ENCODE assay signal across 1 cellular context in genomic region chr19:18557474-18558201, GRCh38.
A peak's percentile ranks its signal among the peaks of the same experiment; 100 is the strongest.
TF ChIP-seq lines count a peak whose summit lies in the region.

A gene with protein sequence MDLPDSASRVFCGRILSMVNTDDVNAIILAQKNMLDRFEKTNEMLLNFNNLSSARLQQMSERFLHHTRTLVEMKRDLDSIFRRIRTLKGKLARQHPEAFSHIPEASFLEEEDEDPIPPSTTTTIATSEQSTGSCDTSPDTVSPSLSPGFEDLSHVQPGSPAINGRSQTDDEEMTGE (plus strand): TSS chr19:18557870. CDS start chr19:18562057, 4,187 bp downstream.

TF ChIP-seq in HepG2, 621 proteins besides CTCF, POLR2A, EP300 and RAD21 (continued from another document):
- TF ChIP-seq ZNF142 (CRISPR knock-in tag; IDR thresholded peaks at IDR 0.05) (no peak), ETV6 (CRISPR knock-in tag; conservative IDR thresholded peaks at IDR 0.05) (0 out of 2 replicates have a peak, but pooled peaks have one; percentile 37), MAFF (IDR thresholded peaks at IDR 0.05; ENCODE audit: low read depth, low read length) (no peak), HOXA9 (CRISPR knock-in tag; IDR thresholded peaks at IDR 0.05; ENCODE audit: borderline replicate concordance) (no peak), SALL2 (CRISPR knock-in tag; IDR thresholded peaks at IDR 0.05) (peak; percentile 80), HMG20B (CRISPR knock-in tag; conservative IDR thresholded peaks at IDR 0.05) (no peak), ZNF547 (CRISPR knock-in tag; IDR thresholded peaks at IDR 0.05) (no peak), ZNF124 (CRISPR knock-in tag; IDR thresholded peaks at IDR 0.05) (no peak), THAP7 (CRISPR knock-in tag; IDR thresholded peaks at IDR 0.05) (no peak), ZNF577 (CRISPR knock-in tag; IDR thresholded peaks at IDR 0.05; ENCODE audit: borderline replicate concordance, low read depth) (no peak), NFE2 (CRISPR knock-in tag; IDR thresholded peaks at IDR 0.05) (no peak), EHMT2 (IDR thresholded peaks at IDR 0.05; ENCODE audit: borderline replicate concordance, low read depth, low read length) (no peak), SRSF1 (optimal IDR thresholded peaks at IDR 0.05; ENCODE audit: low read depth, low read length) (no peak), RELA (CRISPR knock-in tag; IDR thresholded peaks at IDR 0.05) (no peak), ZNF33A (CRISPR knock-in tag; IDR thresholded peaks at IDR 0.05; ENCODE audit: borderline replicate concordance) (no peak), BHLHE40 (IDR thresholded peaks at IDR 0.05; ENCODE audit: low read length) (peak; percentile 13; the same call in 1 of the 2 replicates), CAMTA2 (CRISPR knock-in tag; IDR thresholded peaks at IDR 0.05; ENCODE audit: borderline replicate concordance) (no peak), ASH2L (IDR thresholded peaks at IDR 0.05; ENCODE audit: insufficient read length, low read depth, low read length) (peak; percentile 62), BRD4 (CRISPR knock-in tag; IDR thresholded peaks at IDR 0.05) (0 out of 2 replicates have a peak, but pooled peaks have one; percentile 19), ZNF614 (CRISPR knock-in tag; IDR thresholded peaks at IDR 0.05; ENCODE audit: borderline replicate concordance) (no peak; the same call in 1 of the 2 replicates), ZNF205 (CRISPR knock-in tag; IDR thresholded peaks at IDR 0.05) (no peak), ZBTB37 (CRISPR knock-in tag; IDR thresholded peaks at IDR 0.05) (no peak), SRSF9 (IDR thresholded peaks at IDR 0.05; ENCODE audit: borderline replicate concordance, insufficient read depth, low read depth, low read length, poor library complexity, severe bottlenecking) (no peak), FOXK1 (CRISPR knock-in tag; IDR thresholded peaks at IDR 0.05; ENCODE audit: borderline replicate concordance, low read depth) (0 out of 2 replicates have a peak, but pooled peaks have one; percentile 34), FOXC1 (CRISPR knock-in tag; IDR thresholded peaks at IDR 0.05; ENCODE audit: borderline replicate concordance) (peak; percentile 67; the same call in 1 of the 2 replicates), NFIB (CRISPR knock-in tag; IDR thresholded peaks at IDR 0.05; ENCODE audit: borderline replicate concordance) (no peak), ZNF737 (CRISPR knock-in tag; IDR thresholded peaks at IDR 0.05; ENCODE audit: borderline replicate concordance) (no peak), MIXL1 (CRISPR knock-in tag; IDR thresholded peaks at IDR 0.05) (no peak)
- TF ChIP-seq, protein P1, sequence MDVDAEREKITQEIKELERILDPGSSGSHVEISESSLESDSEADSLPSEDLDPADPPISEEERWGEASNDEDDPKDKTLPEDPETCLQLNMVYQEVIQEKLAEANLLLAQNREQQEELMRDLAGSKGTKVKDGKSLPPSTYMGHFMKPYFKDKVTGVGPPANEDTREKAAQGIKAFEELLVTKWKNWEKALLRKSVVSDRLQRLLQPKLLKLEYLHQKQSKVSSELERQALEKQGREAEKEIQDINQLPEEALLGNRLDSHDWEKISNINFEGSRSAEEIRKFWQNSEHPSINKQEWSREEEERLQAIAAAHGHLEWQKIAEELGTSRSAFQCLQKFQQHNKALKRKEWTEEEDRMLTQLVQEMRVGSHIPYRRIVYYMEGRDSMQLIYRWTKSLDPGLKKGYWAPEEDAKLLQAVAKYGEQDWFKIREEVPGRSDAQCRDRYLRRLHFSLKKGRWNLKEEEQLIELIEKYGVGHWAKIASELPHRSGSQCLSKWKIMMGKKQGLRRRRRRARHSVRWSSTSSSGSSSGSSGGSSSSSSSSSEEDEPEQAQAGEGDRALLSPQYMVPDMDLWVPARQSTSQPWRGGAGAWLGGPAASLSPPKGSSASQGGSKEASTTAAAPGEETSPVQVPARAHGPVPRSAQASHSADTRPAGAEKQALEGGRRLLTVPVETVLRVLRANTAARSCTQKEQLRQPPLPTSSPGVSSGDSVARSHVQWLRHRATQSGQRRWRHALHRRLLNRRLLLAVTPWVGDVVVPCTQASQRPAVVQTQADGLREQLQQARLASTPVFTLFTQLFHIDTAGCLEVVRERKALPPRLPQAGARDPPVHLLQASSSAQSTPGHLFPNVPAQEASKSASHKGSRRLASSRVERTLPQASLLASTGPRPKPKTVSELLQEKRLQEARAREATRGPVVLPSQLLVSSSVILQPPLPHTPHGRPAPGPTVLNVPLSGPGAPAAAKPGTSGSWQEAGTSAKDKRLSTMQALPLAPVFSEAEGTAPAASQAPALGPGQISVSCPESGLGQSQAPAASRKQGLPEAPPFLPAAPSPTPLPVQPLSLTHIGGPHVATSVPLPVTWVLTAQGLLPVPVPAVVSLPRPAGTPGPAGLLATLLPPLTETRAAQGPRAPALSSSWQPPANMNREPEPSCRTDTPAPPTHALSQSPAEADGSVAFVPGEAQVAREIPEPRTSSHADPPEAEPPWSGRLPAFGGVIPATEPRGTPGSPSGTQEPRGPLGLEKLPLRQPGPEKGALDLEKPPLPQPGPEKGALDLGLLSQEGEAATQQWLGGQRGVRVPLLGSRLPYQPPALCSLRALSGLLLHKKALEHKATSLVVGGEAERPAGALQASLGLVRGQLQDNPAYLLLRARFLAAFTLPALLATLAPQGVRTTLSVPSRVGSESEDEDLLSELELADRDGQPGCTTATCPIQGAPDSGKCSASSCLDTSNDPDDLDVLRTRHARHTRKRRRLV (CRISPR knock-in tag; IDR thresholded peaks at IDR 0.05) = no peak
- TF ChIP-seq, protein P2, sequence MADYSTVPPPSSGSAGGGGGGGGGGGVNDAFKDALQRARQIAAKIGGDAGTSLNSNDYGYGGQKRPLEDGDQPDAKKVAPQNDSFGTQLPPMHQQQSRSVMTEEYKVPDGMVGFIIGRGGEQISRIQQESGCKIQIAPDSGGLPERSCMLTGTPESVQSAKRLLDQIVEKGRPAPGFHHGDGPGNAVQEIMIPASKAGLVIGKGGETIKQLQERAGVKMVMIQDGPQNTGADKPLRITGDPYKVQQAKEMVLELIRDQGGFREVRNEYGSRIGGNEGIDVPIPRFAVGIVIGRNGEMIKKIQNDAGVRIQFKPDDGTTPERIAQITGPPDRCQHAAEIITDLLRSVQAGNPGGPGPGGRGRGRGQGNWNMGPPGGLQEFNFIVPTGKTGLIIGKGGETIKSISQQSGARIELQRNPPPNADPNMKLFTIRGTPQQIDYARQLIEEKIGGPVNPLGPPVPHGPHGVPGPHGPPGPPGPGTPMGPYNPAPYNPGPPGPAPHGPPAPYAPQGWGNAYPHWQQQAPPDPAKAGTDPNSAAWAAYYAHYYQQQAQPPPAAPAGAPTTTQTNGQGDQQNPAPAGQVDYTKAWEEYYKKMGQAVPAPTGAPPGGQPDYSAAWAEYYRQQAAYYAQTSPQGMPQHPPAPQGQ (CRISPR knock-in tag; IDR thresholded peaks at IDR 0.05; ENCODE audit: borderline replicate concordance) = no peak
- TF ChIP-seq, protein P3, sequence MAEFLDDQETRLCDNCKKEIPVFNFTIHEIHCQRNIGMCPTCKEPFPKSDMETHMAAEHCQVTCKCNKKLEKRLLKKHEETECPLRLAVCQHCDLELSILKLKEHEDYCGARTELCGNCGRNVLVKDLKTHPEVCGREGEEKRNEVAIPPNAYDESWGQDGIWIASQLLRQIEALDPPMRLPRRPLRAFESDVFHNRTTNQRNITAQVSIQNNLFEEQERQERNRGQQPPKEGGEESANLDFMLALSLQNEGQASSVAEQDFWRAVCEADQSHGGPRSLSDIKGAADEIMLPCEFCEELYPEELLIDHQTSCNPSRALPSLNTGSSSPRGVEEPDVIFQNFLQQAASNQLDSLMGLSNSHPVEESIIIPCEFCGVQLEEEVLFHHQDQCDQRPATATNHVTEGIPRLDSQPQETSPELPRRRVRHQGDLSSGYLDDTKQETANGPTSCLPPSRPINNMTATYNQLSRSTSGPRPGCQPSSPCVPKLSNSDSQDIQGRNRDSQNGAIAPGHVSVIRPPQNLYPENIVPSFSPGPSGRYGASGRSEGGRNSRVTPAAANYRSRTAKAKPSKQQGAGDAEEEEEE (CRISPR knock-in tag; IDR thresholded peaks at IDR 0.05; ENCODE audit: borderline replicate concordance) = no peak; the same call in 1 of the 2 replicates
